Comparison of ENCODE assay signal across 1 cellular context in genomic region chr10:102461187-102462054, GRCh38.
TF ChIP-seq lines count a peak whose summit lies in the region.

No MANE protein-coding gene starts in this region.

TF ChIP-seq in K562, 482 proteins besides CTCF, POLR2A, EP300 and RAD21 (continued from another document and continues in another):
- no peak for TF ChIP-seq TCF3 (CRISPR knock-in tag; IDR thresholded peaks at IDR 0.05)
- no peak for TF ChIP-seq JUNB (CRISPR knock-in tag; conservative IDR thresholded peaks at IDR 0.05)
- TF ChIP-seq HNRNPLL (IDR thresholded peaks at IDR 0.05; ENCODE audit: low read depth, low read length, poor library complexity, severe bottlenecking): no peak
- TF ChIP-seq ZNF644 (tag; IDR thresholded peaks at IDR 0.05; ENCODE audit: low read depth): no peak
- no peak for TF ChIP-seq ZNF384 (IDR thresholded peaks at IDR 0.05; ENCODE audit: low read depth, low read length)
- TF ChIP-seq MEF2D (tag; conservative IDR thresholded peaks at IDR 0.05; ENCODE audit: low read depth): no peak
- no peak for TF ChIP-seq MXI1 (IDR thresholded peaks at IDR 0.05; ENCODE audit: low read depth, low read length)
- TF ChIP-seq TCF15 (CRISPR knock-in tag; IDR thresholded peaks at IDR 0.05): no peak
- TF ChIP-seq CAMTA2 (CRISPR knock-in tag; conservative IDR thresholded peaks at IDR 0.05): no peak
- TF ChIP-seq PPARD (CRISPR knock-in tag; IDR thresholded peaks at IDR 0.05): no peak
- TF ChIP-seq ZNF280A (IDR thresholded peaks at IDR 0.05; ENCODE audit: low read depth, partially characterized antibody): no peak
- no peak for TF ChIP-seq FOXP4 (CRISPR knock-in tag; IDR thresholded peaks at IDR 0.05; ENCODE audit: borderline replicate concordance)
- 0 out of 2 replicates have a peak, but pooled peaks have one; percentile 21 for TF ChIP-seq ETS1 (conservative IDR thresholded peaks at IDR 0.05; ENCODE audit: control insufficient read depth, low read depth, low read length)
- no peak for TF ChIP-seq SNAPC5 (CRISPR knock-in tag; IDR thresholded peaks at IDR 0.05)
- TF ChIP-seq ZNF57 (CRISPR knock-in tag; IDR thresholded peaks at IDR 0.05): no peak
- TF ChIP-seq EHMT2 (IDR thresholded peaks at IDR 0.05): no peak
- TF ChIP-seq TSHZ1 (CRISPR knock-in tag; IDR thresholded peaks at IDR 0.05): no peak
- TF ChIP-seq E2F3 (CRISPR knock-in tag; IDR thresholded peaks at IDR 0.05): no peak
- TF ChIP-seq SAFB (IDR thresholded peaks at IDR 0.05; ENCODE audit: borderline replicate concordance, low read depth, low read length): no peak
- TF ChIP-seq PURB (CRISPR knock-in tag; IDR thresholded peaks at IDR 0.05; ENCODE audit: low read depth): no peak
- TF ChIP-seq SAP30 (IDR thresholded peaks at IDR 0.05; ENCODE audit: borderline replicate concordance, insufficient read depth, low read depth, low read length, poor library complexity, severe bottlenecking): peak; percentile 21
- no peak for TF ChIP-seq RNF219 (CRISPR knock-in tag; IDR thresholded peaks at IDR 0.05)
- TF ChIP-seq NBN (IDR thresholded peaks at IDR 0.05; ENCODE audit: low read depth): no peak
- no peak for TF ChIP-seq THRAP3 (IDR thresholded peaks at IDR 0.05; ENCODE audit: borderline replicate concordance)
- TF ChIP-seq PKNOX1 (IDR thresholded peaks at IDR 0.05): no peak
- no peak for TF ChIP-seq PTRF (tag; IDR thresholded peaks at IDR 0.05)
- no peak for TF ChIP-seq HEY1 (CRISPR knock-in tag; IDR thresholded peaks at IDR 0.05; ENCODE audit: borderline replicate concordance)
- TF ChIP-seq ZNF512 (tag; IDR thresholded peaks at IDR 0.05): no peak
- no peak for TF ChIP-seq EZH2 (IDR thresholded peaks at IDR 0.05; ENCODE audit: borderline replicate concordance, low read depth, low read length)
- no peak for TF ChIP-seq IRF9 (tag; IDR thresholded peaks at IDR 0.05)
- peak; percentile 37 for TF ChIP-seq TBP (optimal IDR thresholded peaks at IDR 0.05; ENCODE audit: low read depth, low read length)
- no peak for TF ChIP-seq SMARCE1 (IDR thresholded peaks at IDR 0.05)
- no peak for TF ChIP-seq CBFA2T3 (IDR thresholded peaks at IDR 0.05)
- TF ChIP-seq MTA1 (IDR thresholded peaks at IDR 0.05; ENCODE audit: borderline replicate concordance): peak; percentile 49; the same call in 1 of the 2 replicates
- TF ChIP-seq L3MBTL2 (IDR thresholded peaks at IDR 0.05): peak; percentile 81
- TF ChIP-seq STAT5B (CRISPR knock-in tag; IDR thresholded peaks at IDR 0.05): no peak
- no peak for TF ChIP-seq STAG1 (CRISPR knock-in tag; IDR thresholded peaks at IDR 0.05; ENCODE audit: borderline replicate concordance)
- no peak for TF ChIP-seq NEUROD1 (IDR thresholded peaks at IDR 0.05; ENCODE audit: borderline replicate concordance, low read depth, low read length, partially characterized antibody)
- TF ChIP-seq NKRF (IDR thresholded peaks at IDR 0.05; ENCODE audit: borderline replicate concordance): 0 out of 2 replicates have a peak, but pooled peaks have one; percentile 48
- TF ChIP-seq TAF1 (IDR thresholded peaks at IDR 0.05; ENCODE audit: control insufficient read depth, extremely low read depth, insufficient read depth, low read length, severe bottlenecking): peak; percentile 20
- TF ChIP-seq MAFG (tag; conservative IDR thresholded peaks at IDR 0.05): no peak
- TF ChIP-seq PML (IDR thresholded peaks at IDR 0.05; ENCODE audit: low read length): no peak
- no peak for TF ChIP-seq POU5F1 (IDR thresholded peaks at IDR 0.05; ENCODE audit: borderline replicate concordance, low read depth, low read length, partially characterized antibody)
- peak; percentile 92 for TF ChIP-seq HCFC1 (IDR thresholded peaks at IDR 0.05; ENCODE audit: low read depth, low read length)
- TF ChIP-seq MCM3 (IDR thresholded peaks at IDR 0.05): no peak
- no peak for TF ChIP-seq MTA2 (IDR thresholded peaks at IDR 0.05; ENCODE audit: low read depth)
- TF ChIP-seq C11orf30 (IDR thresholded peaks at IDR 0.05; ENCODE audit: low read depth): no peak
- no peak for TF ChIP-seq SIRT6 (IDR thresholded peaks at IDR 0.05; ENCODE audit: low read depth, low read length)
- peak; percentile 65; the same call in 1 of the 2 replicates for TF ChIP-seq TOE1 (IDR thresholded peaks at IDR 0.05; ENCODE audit: borderline replicate concordance)
- TF ChIP-seq TOE1 (CRISPR knock-in tag; IDR thresholded peaks at IDR 0.05; ENCODE audit: borderline replicate concordance, low read depth): no peak
- TF ChIP-seq BRF1 (IDR thresholded peaks at IDR 0.05; ENCODE audit: borderline replicate concordance, extremely low read depth, insufficient read length): no peak
- TF ChIP-seq PHTF2 (CRISPR knock-in tag; IDR thresholded peaks at IDR 0.05): no peak
- TF ChIP-seq ZNF175 (CRISPR knock-in tag; IDR thresholded peaks at IDR 0.05; ENCODE audit: low read depth): no peak
